ENCODE assay signal across 8 cellular contexts in genomic region chr11:125624756-125625213, GRCh38. TPM values are rescaled to one million over a fixed set of nuclear protein-coding genes. Genes with fewer than 3 reads are reported as not detected.
DNase-seq lines count a peak whose midpoint lies in the region; ATAC-seq and TF ChIP-seq lines count a peak whose summit lies in the region.

TSS of gene CHEK1 (plus strand) at chr11:125625163. CDS start at chr11:125626769, 1,606 bp downstream.

- no peaks in the 10 kb centered on the region for H3K27me3 ChIP-seq in BE2C
- H3K27me3 ChIP-seq in muscle layer of duodenum (ENCODE audit: low read depth, low read length): no peaks in the 10 kb centered on the region

- TF ChIP-seq CTCF in BE2C (IDR thresholded peaks at IDR 0.05; ENCODE audit: low read depth, low read length) (no peak), choroid plexus epithelial cell (conservative IDR thresholded peaks at IDR 0.05; ENCODE audit: low read depth, low read length) (no peak)

- H3K36me3 ChIP-seq in BE2C (peaks cover 27% of the 10 kb centered on the region), muscle layer of duodenum (ENCODE audit: control insufficient read depth in 1 of 2, insufficient read depth in 2 of 2, low read length in 2 of 2) (peaks cover 18 to 19% of the 10 kb centered on the region in 2 donors)

- H3K9me3 ChIP-seq in BE2C (no peaks in the 10 kb centered on the region), muscle layer of duodenum (ENCODE audit: control insufficient read depth in 1 of 2, low read length in 2 of 2) (no peaks in the 10 kb centered on the region)

- H3K4me1 ChIP-seq in BE2C (no peaks in the 10 kb centered on the region), muscle layer of duodenum (ENCODE audit: control insufficient read depth in 1 of 2, insufficient read depth in 2 of 2, low read length in 2 of 2) (peaks cover 9 to 16% of the 10 kb centered on the region in 2 donors)

- H3K4me3 ChIP-seq in BE2C (ENCODE audit: low read depth, low read length) (peak within 1 kb of the TSS; percentile 78), choroid plexus epithelial cell (ENCODE audit: low read depth, low read length) (peak within 1 kb of the TSS; percentile 85), muscle layer of duodenum (ENCODE audit: low read depth in 1 of 2, low read length in 2 of 2) (peak within 1 kb of the TSS; percentile 91 to 96)

- DNase-seq in BE2C: no peak
- DNase-seq in LHCN-M2 (ENCODE audit: low read depth): no peak
- DNase-seq in choroid plexus epithelial cell (ENCODE audit: low read depth): no peak
- DNase-seq in DMS 273 treated with DMSO at 0.1 percent for 48 hours (lab: John Stamatoyannopoulos, UW): no peak
- no peak for DNase-seq in effector CD4-positive, alpha-beta T cell
- DNase-seq in NCI-H1105 (lab: John Stamatoyannopoulos, UW): no peak

- peak within 1 kb of the TSS; percentile 95 for H3K27ac ChIP-seq in muscle layer of duodenum (ENCODE audit: low read length)

- ATAC-seq in HG03521 (IDR thresholded peaks at IDR 0.05; ENCODE audit: unreplicated experiment): no peak

RNA-seq across cellular contexts. Expression of gene CHEK1, which starts in this region (rescaled TPM):
- 18.4 TPM for polyA plus RNA-seq in BE2C (2012; ENCODE audit: insufficient read depth, insufficient read length, low read depth)
- total RNA-seq in LHCN-M2 (2014; rRNA removed): 61.2 and 63.4 TPM in 2 replicates
- 21.4 TPM for polyA plus RNA-seq in LHCN-M2 (2012)
